Comparison of ENCODE assay signal across 8 cellular contexts in the genomic region with DNA sequence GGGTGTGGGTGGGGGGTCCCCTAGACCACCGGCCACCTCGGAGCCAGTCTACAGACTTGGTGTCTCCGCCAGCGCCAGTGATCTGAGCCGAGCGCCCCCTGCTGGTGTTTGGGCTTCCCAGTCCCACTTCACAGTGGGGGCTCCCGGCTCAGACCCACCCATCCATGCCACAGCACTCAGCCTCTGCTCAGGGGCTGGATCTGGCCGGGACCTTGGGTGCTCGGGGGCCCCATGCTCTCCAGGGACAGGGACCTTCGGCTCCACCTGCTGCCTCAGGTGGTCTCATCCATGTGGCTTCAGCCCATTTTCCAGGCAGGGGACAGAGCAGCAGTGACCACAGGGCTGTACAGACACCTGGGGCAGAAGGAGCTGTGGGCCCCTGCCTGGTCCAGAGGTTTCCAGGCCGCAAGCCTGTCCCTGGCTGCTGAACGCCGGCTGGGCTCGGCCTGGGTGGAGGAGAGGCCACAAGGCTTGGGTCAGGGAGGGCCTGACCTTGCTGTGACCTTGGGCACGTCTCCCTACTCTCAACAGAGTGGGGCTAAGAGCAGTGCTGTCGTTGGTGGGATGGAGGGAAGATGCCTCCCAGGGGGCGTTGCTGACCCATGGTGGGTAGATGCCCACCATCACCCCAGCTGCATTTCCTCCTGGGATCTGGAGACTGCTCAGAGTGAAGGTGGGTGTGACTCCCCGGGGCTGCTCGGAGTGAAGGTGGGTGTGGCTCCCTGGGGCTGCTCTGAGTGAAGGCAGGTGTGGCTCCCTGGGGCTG.
DNase-seq lines count a peak whose midpoint lies in the region; ATAC-seq and TF ChIP-seq lines count a peak whose summit lies in the region.

No MANE protein-coding gene starts in this region.

- peak overlapping the region; percentile 67 for H3K27ac Mint-ChIP-seq in memory B cell

- no peaks in the 10 kb centered on the region for H3K36me3 Mint-ChIP-seq in activated T-cell treated with anti-CD3 and anti-CD28 coated beads, Interleukin-2, amount 50 U/mL, for 4 hours (ENCODE audit: insufficient read depth)
- no peaks in the 10 kb centered on the region for H3K36me3 Mint-ChIP-seq in memory B cell

- H3K27me3 Mint-ChIP-seq in activated T-cell treated with anti-CD3 and anti-CD28 coated beads, Interleukin-2, amount 50 U/mL, for 4 hours (ENCODE audit: low read depth): peaks cover 35% of the 10 kb centered on the region
- H3K27me3 Mint-ChIP-seq in memory B cell: peaks cover 9% of the 10 kb centered on the region

- H3K4me1 Mint-ChIP-seq in activated T-cell treated with anti-CD3 and anti-CD28 coated beads, Interleukin-2, amount 50 U/mL, for 4 hours (ENCODE audit: low read depth): peaks cover 28% of the 10 kb centered on the region
- peaks cover 3% of the 10 kb centered on the region for H3K4me1 Mint-ChIP-seq in memory B cell

- H3K4me3 ChIP-seq in BE2C (ENCODE audit: low read depth, low read length): peak overlapping the region; percentile 72

- H3K4me3 Mint-ChIP-seq in activated T-cell treated with anti-CD3 and anti-CD28 coated beads, Interleukin-2, amount 50 U/mL, for 4 hours: no peak overlapping the region
- no peak overlapping the region for H3K4me3 Mint-ChIP-seq in memory B cell

- no peaks in the 10 kb centered on the region for H3K27me3 ChIP-seq in BE2C

- H3K36me3 ChIP-seq in BE2C: peaks cover 11% of the 10 kb centered on the region

- TF ChIP-seq CTCF in BE2C (IDR thresholded peaks at IDR 0.05; ENCODE audit: low read depth, low read length): peak; percentile 71

- in situ Hi-C loops in KBM-7 (cut with MboI; ENCODE audit: low pct_unique_long_range_greater_than_20kb, low sequenced_read_pairs): no loop called here

- no peak for ATAC-seq in activated T-cell treated with anti-CD3 and anti-CD28 coated beads, Interleukin-2, amount 50 U/mL, for 4 hours
- ATAC-seq in memory B cell (ENCODE audit: low read depth) (no peak), GM18858 (IDR thresholded peaks at IDR 0.05; ENCODE audit: unreplicated experiment) (no peak)

- H3K4me1 ChIP-seq in BE2C: peaks cover 22% of the 10 kb centered on the region

- H3K9me3 ChIP-seq in BE2C: no peaks in the 10 kb centered on the region

- no peaks in the 10 kb centered on the region for H3K9me3 Mint-ChIP-seq in activated T-cell treated with anti-CD3 and anti-CD28 coated beads, Interleukin-2, amount 50 U/mL, for 4 hours
- peaks cover 4% of the 10 kb centered on the region for H3K9me3 Mint-ChIP-seq in memory B cell

- DNase-seq in BE2C: peak; percentile 42
- DNase-seq in KBM-7: peak; percentile 39
- peak; percentile 17 for DNase-seq in activated T-cell treated with anti-CD3 and anti-CD28 coated beads, Interleukin-2, amount 50 U/mL, for 4 hours
- DNase-seq in memory B cell (ENCODE audit: low spot score in 2 of 2): no peak
- no peak for DNase-seq in NCI-H2196 (lab: John Stamatoyannopoulos, UW; ENCODE audit: unreplicated experiment)
- no peak for DNase-seq in SIG-M5 (lab: John Stamatoyannopoulos, UW)
- no peak for DNase-seq in D341Med (ENCODE audit: low spot score)

Comparison
In these comparisons a context has a peak if more than half of its experiments do, and no peak if none do; other contexts are left out.
1. DNase-seq: peak in BE2C (single experiment), KBM-7 (single experiment) and activated T-cell treated with anti-CD3 and anti-CD28 coated beads, Interleukin-2, amount 50 U/mL, for 4 hours (single experiment); none in memory B cell (0 of 2), NCI-H2196 (single experiment), SIG-M5 (single experiment) and D341Med (single experiment).